Comparison of ENCODE assay signal across 8 cellular contexts in genomic region chr6:28982476-28983266, GRCh38. TPM values are rescaled to one million over a fixed set of nuclear protein-coding genes. Genes with fewer than 3 reads are reported as not detected.
DNase-seq lines count a peak whose midpoint lies in the region; ATAC-seq and TF ChIP-seq lines count a peak whose summit lies in the region.

No MANE protein-coding gene starts in this region.

- peak overlapping the region; percentile 5 to 99 (median 69) for H3K27ac Mint-ChIP-seq in immature natural killer cell
- H3K27ac Mint-ChIP-seq in stimulated activated memory B cell treated with anti-CD40 and anti-IgM and Interleukin-4, amounts not matched to agents 10 μg/mL and 1 μg/mL and 100 μg/mL, for 72 hours, result peak overlapping the region; percentile 82

- H4K20me1 ChIP-seq in GM23248 (ENCODE audit: insufficient read depth) (no peaks in the 10 kb centered on the region), OCI-LY1 (ENCODE audit: insufficient read depth, low read length) (no peaks in the 10 kb centered on the region)

- intact Hi-C loops in body of pancreas (cut with DNase I), result no loop called here

- H3K4me3 Mint-ChIP-seq in immature natural killer cell, result peak overlapping the region; percentile 96 to 98 (median 97)
- H3K4me3 Mint-ChIP-seq in stimulated activated memory B cell treated with anti-CD40 and anti-IgM and Interleukin-4, amounts not matched to agents 10 μg/mL and 1 μg/mL and 100 μg/mL, for 72 hours, result peak overlapping the region; percentile 34

- H3K4me2 ChIP-seq in GM23248 (ENCODE audit: unreplicated experiment), result peak overlapping the region; percentile 97
- H3K4me2 ChIP-seq in OCI-LY1 (ENCODE audit: low read length), result peak overlapping the region; percentile 82

- in situ Hi-C loops in GM23248 (cut with MboI), result no loop called here

- H3K9ac ChIP-seq in GM23248 (peak overlapping the region; percentile 74), OCI-LY1 (ENCODE audit: low read length) (peak overlapping the region; percentile 15; the same call in 1 of the 2 replicates)

- H3K27ac ChIP-seq in GM23248, result peak overlapping the region; percentile 45
- no peak overlapping the region for H3K27ac ChIP-seq in OCI-LY1 (ENCODE audit: low read depth, low read length, poor library complexity, severe bottlenecking)
- peak overlapping the region in 3 of 4 donors; percentile 60 to 87 (median 72) for H3K27ac ChIP-seq in body of pancreas

- peaks cover 41% of the 10 kb centered on the region for H3F3A ChIP-seq in GM23248 (ENCODE audit: insufficient read depth)
- H3F3A ChIP-seq in OCI-LY1 (ENCODE audit: insufficient read depth, low read length), result no peaks in the 10 kb centered on the region

- H3K27me3 Mint-ChIP-seq in immature natural killer cell (ENCODE audit: low read depth in 3 of 3), result peaks cover 44 to 59% (median 47%) of the 10 kb centered on the region in 3 donors
- H3K27me3 Mint-ChIP-seq in stimulated activated memory B cell treated with anti-CD40 and anti-IgM and Interleukin-4, amounts not matched to agents 10 μg/mL and 1 μg/mL and 100 μg/mL, for 72 hours, result peaks cover 47% of the 10 kb centered on the region

- no peaks in the 10 kb centered on the region for H3K36me3 ChIP-seq in GM23248 (ENCODE audit: low read depth)
- H3K36me3 ChIP-seq in OCI-LY1 (ENCODE audit: insufficient read depth, low read length), result no peaks in the 10 kb centered on the region
- H3K36me3 ChIP-seq in body of pancreas (replicated peaks in 1 of 2; ENCODE audit: insufficient read depth in 1 of 2, low read depth in 2 of 2), result no peaks in the 10 kb centered on the region

- H2AFZ ChIP-seq in GM23248, result peak overlapping the region; percentile 74
- H2AFZ ChIP-seq in OCI-LY1 (ENCODE audit: low read length), result no peak overlapping the region

- TF ChIP-seq CTCF in OCI-LY1 (IDR thresholded peaks at IDR 0.05; ENCODE audit: low read length) (no peak), body of pancreas (IDR thresholded peaks at IDR 0.05) (peak in 2 of 7 experiments; percentile 1 to 7)

- H3K9me3 Mint-ChIP-seq in immature natural killer cell, result peaks cover 0 to 7% (median 4%) of the 10 kb centered on the region in 6 donors
- peaks cover 8% of the 10 kb centered on the region for H3K9me3 Mint-ChIP-seq in stimulated activated memory B cell treated with anti-CD40 and anti-IgM and Interleukin-4, amounts not matched to agents 10 μg/mL and 1 μg/mL and 100 μg/mL, for 72 hours

- TF ChIP-seq POLR2A in body of pancreas (IDR thresholded peaks at IDR 0.05), result no peak

- H3K4me3 ChIP-seq in GM23248, result peak overlapping the region; percentile 90
- peak overlapping the region; percentile 87 for H3K4me3 ChIP-seq in OCI-LY1 (ENCODE audit: low read depth, low read length, poor library complexity, severe bottlenecking)
- peak overlapping the region in 1 of 2 donors; percentile 73 for H3K4me3 ChIP-seq in body of pancreas

- H3K4me1 ChIP-seq in GM23248 (ENCODE audit: insufficient read depth) (peaks cover 23% of the 10 kb centered on the region; the same call in 1 of the 2 replicates), OCI-LY1 (ENCODE audit: insufficient read depth, low read length, severe bottlenecking) (peaks cover 38% of the 10 kb centered on the region), body of pancreas (peaks cover 11% of the 10 kb centered on the region)

- H3K36me3 Mint-ChIP-seq in immature natural killer cell, result peaks cover 0 to 3% (median 0%) of the 10 kb centered on the region in 3 donors
- H3K36me3 Mint-ChIP-seq in stimulated activated memory B cell treated with anti-CD40 and anti-IgM and Interleukin-4, amounts not matched to agents 10 μg/mL and 1 μg/mL and 100 μg/mL, for 72 hours, result no peaks in the 10 kb centered on the region

- ATAC-seq in body of pancreas (no peak), HG02798 (IDR thresholded peaks at IDR 0.05; ENCODE audit: poor library complexity, unreplicated experiment) (no peak)
- ATAC-seq in stimulated activated memory B cell treated with anti-CD40 and anti-IgM and Interleukin-4, amounts not matched to agents 10 μg/mL and 1 μg/mL and 100 μg/mL, for 72 hours, result peak; percentile 25

- DNase-seq in Ammon's horn (ENCODE audit: low spot score) (peak; percentile 53), GM23248 (peak; percentile 80), body of pancreas (peak in 2 of 4 donors; percentile 22), immature natural killer cell (peak; percentile 18 to 38 (median 19))
- no peak for DNase-seq in stimulated activated CD4-positive, alpha-beta T cell treated with anti-CD3 and anti-CD28 coated beads, Interleukin-15, amount 100 ng/mL, for 24 hours

- WGBS in GM23248 (ENCODE audit: low coverage in 1 of 2, low lambda C conversion rate in 2 of 2, missing lambda C conversion rate in 2 of 2), 2 experiments, result 8 to 10% methylated on average over 17 of the region's 17 CpGs
- WGBS in body of pancreas, 2 donors, result 6 to 12% methylated on average over 17 of the region's 17 CpGs

- H3K9me2 ChIP-seq in GM23248 (ENCODE audit: insufficient read depth), result no peaks in the 10 kb centered on the region
- no peaks in the 10 kb centered on the region for H3K9me2 ChIP-seq in OCI-LY1 (ENCODE audit: low read depth, low read length)

- H3K79me2 ChIP-seq in GM23248 (ENCODE audit: insufficient read depth) (no peaks in the 10 kb centered on the region), OCI-LY1 (ENCODE audit: insufficient read depth, low read length) (no peaks in the 10 kb centered on the region)

- no peaks in the 10 kb centered on the region for H3K27me3 ChIP-seq in GM23248 (replicated peaks; ENCODE audit: insufficient read depth)
- H3K27me3 ChIP-seq in OCI-LY1 (ENCODE audit: insufficient read depth, low read length), result no peaks in the 10 kb centered on the region
- no peaks in the 10 kb centered on the region for H3K27me3 ChIP-seq in body of pancreas

- peaks cover 47 to 77% of the 10 kb centered on the region in 2 donors for H3K4me1 Mint-ChIP-seq in immature natural killer cell
- peaks cover 51% of the 10 kb centered on the region for H3K4me1 Mint-ChIP-seq in stimulated activated memory B cell treated with anti-CD40 and anti-IgM and Interleukin-4, amounts not matched to agents 10 μg/mL and 1 μg/mL and 100 μg/mL, for 72 hours

- H3K9me3 ChIP-seq in GM23248 (ENCODE audit: low read depth) (no peaks in the 10 kb centered on the region), OCI-LY1 (ENCODE audit: low read length) (no peaks in the 10 kb centered on the region), body of pancreas (no peaks in the 10 kb centered on the region)

RNA-seq across cellular contexts. Expression of gene ZNF311, which starts 22.4 kb away (rescaled TPM):
- 0.54 and 0.76 TPM in 2 replicates for total RNA-seq in GM23248 (2014; rRNA removed; shearing (Covaris generic))
- polyA plus RNA-seq in GM23248 (2016; fragmentation: Nextera tagmentation; extraction: Ambion mirVana) (0.67 and 0.93 TPM in 2 replicates), immature natural killer cell (not detected)
- total RNA-seq in body of pancreas, result not detected

RNA-seq across cellular contexts. Expression of gene TRIM27, which starts 58.9 kb away (rescaled TPM):
- 56.1 and 67.7 TPM in 2 replicates for total RNA-seq in GM23248 (2014; rRNA removed; shearing (Covaris generic))
- 40.2 and 42.1 TPM in 2 replicates for polyA plus RNA-seq in GM23248 (2016; fragmentation: Nextera tagmentation; extraction: Ambion mirVana)
- 10 to 100 TPM; 56.3 to 69.2 TPM for total RNA-seq in body of pancreas
- 10 to 100 TPM; 30.2 to 51.1 (median 43.0) TPM for polyA plus RNA-seq in immature natural killer cell
